Comparison of ENCODE assay signal across 8 cellular contexts in the genomic region with DNA sequence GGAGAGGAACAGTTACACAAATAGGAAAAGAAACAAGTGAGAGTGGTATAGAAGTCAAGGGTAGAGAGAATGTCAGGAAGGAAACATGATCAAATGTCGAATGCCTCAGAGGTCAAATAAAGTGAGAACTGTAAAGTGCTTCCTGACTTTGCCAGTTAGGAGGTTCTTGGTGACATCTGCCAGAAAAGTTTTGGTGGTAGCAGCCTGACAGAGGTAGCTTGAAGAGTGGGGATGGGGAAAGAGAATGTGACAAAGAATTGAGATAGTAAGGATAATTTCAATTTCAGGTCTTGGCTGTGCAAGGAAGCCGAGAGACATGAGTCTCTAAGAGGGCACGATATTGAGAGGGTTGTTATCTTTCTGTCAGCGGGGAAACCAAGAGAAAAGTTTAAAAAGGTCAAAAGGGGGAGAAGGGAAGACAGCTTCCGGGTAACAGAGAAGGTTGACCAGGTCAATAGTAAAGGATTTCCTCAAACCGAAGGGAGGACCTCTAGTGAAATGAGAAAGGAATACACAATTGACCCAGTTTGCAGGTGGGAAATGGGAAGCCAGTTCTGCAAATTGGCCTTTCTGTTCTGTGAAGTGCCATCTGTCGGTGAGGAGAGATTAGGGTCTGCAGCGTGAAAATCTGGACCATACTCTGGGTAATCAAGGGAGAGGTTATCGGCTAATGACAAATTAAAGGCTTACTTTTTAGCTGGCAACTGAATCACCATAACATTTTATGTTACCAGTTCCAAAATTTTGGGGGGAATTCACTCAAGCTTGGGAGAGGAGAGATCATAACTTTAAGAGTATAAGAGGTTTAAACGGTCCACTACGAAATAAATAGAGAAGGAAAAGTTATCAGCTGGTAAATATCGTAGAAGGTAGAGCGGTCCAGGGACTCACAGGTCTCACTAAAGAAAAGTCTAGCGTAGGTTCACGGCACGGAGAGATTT. TPM values are rescaled to one million over a fixed set of nuclear protein-coding genes. Genes with fewer than 3 reads are reported as not detected.
DNase-seq lines count a peak whose midpoint lies in the region; ATAC-seq and TF ChIP-seq lines count a peak whose summit lies in the region.

No MANE protein-coding gene starts in this region.

- peak overlapping the region; percentile 98 for H3K27ac Mint-ChIP-seq in activated T-helper 2 cell treated with anti-CD3 and anti-CD28 coated beads, Interferon-gamma antibody, Interleukin-2, Interleukin-4, amounts not matched to agents 10 μg/mL and 5 μg/mL and 100 μg/mL, durations not matched to agents 14 hours and 24 hours and 36 hours

- peak overlapping the region; percentile 87 for H3K4me3 ChIP-seq in GM12865 (ENCODE audit: low read depth, low read length)

- peaks cover 27% of the 10 kb centered on the region for H3K36me3 Mint-ChIP-seq in activated T-helper 2 cell treated with anti-CD3 and anti-CD28 coated beads, Interferon-gamma antibody, Interleukin-2, Interleukin-4, amounts not matched to agents 10 μg/mL and 5 μg/mL and 100 μg/mL, durations not matched to agents 14 hours and 24 hours and 36 hours (ENCODE audit: low read depth)

- no peak for ATAC-seq in GM19328 (IDR thresholded peaks at IDR 0.05; ENCODE audit: unreplicated experiment)

- TF ChIP-seq CTCF in AG09319 (IDR thresholded peaks at IDR 0.05; ENCODE audit: low read depth, low read length) (peak; percentile 63), GM12865 (IDR thresholded peaks at IDR 0.05; ENCODE audit: insufficient read depth, low read depth, low read length, missing control alignments) (peak; percentile 58)

- no peaks in the 10 kb centered on the region for H3K9me3 Mint-ChIP-seq in activated T-helper 2 cell treated with anti-CD3 and anti-CD28 coated beads, Interferon-gamma antibody, Interleukin-2, Interleukin-4, amounts not matched to agents 10 μg/mL and 5 μg/mL and 100 μg/mL, durations not matched to agents 14 hours and 24 hours and 36 hours

- peak overlapping the region; percentile 94 for H3K4me3 Mint-ChIP-seq in activated T-helper 2 cell treated with anti-CD3 and anti-CD28 coated beads, Interferon-gamma antibody, Interleukin-2, Interleukin-4, amounts not matched to agents 10 μg/mL and 5 μg/mL and 100 μg/mL, durations not matched to agents 14 hours and 24 hours and 36 hours (ENCODE audit: low read depth)

- no peak for DNase-seq in AG09319 (ENCODE audit: extremely low read depth, low read depth)
- peak; percentile 79 for DNase-seq in GM12865 (ENCODE audit: low read depth)
- peak; percentile 66 for DNase-seq in NCI-H226
- DNase-seq in activated T-helper 2 cell treated with anti-CD3 and anti-CD28 coated beads, Interferon-gamma antibody, Interleukin-2, Interleukin-4, amounts not matched to agents 10 μg/mL and 5 μg/mL and 100 μg/mL, durations not matched to agents 14 hours and 24 hours and 36 hours (ENCODE audit: low spot score) = no peak
- peak in 26 of 42 donors; percentile 27 to 83 (median 60) for DNase-seq in head of caudate nucleus
- DNase-seq in putamen (ENCODE audit: low spot score) = peak; percentile 71
- no peak for DNase-seq in ecto neural progenitor cell (ENCODE audit: low spot score)

- H3K27me3 Mint-ChIP-seq in activated T-helper 2 cell treated with anti-CD3 and anti-CD28 coated beads, Interferon-gamma antibody, Interleukin-2, Interleukin-4, amounts not matched to agents 10 μg/mL and 5 μg/mL and 100 μg/mL, durations not matched to agents 14 hours and 24 hours and 36 hours (ENCODE audit: low read depth) = no peaks in the 10 kb centered on the region

- intact Hi-C loops in activated T-helper 2 cell treated with anti-CD3 and anti-CD28 coated beads, Interferon-gamma antibody, Interleukin-2, Interleukin-4, amounts not matched to agents 10 μg/mL and 5 μg/mL and 100 μg/mL, durations not matched to agents 14 hours and 24 hours and 36 hours (cut with micrococcal nuclease) = loop anchor here (1.0 to 2.0 kb wide), 3 partner anchors 12 to 34 kb away; no protein-coding TSS in a partner anchor
- intact Hi-C loops in head of caudate nucleus (cut with DNase I) = no loop called here

- peaks cover 30% of the 10 kb centered on the region for H3K4me1 Mint-ChIP-seq in activated T-helper 2 cell treated with anti-CD3 and anti-CD28 coated beads, Interferon-gamma antibody, Interleukin-2, Interleukin-4, amounts not matched to agents 10 μg/mL and 5 μg/mL and 100 μg/mL, durations not matched to agents 14 hours and 24 hours and 36 hours (ENCODE audit: low read depth)

RNA-seq across cellular contexts. Expression of gene BRD2, which starts 1.0 kb away (rescaled TPM):
- total RNA-seq in activated T-helper 2 cell treated with anti-CD3 and anti-CD28 coated beads, Interferon-gamma antibody, Interleukin-2, Interleukin-4, amounts not matched to agents 10 μg/mL and 5 μg/mL and 100 μg/mL, durations not matched to agents 14 hours and 24 hours and 36 hours = 295 and 306 TPM in 2 replicates

RNA-seq across cellular contexts. Expression of gene HLA-DMA, which starts 14.5 kb away (rescaled TPM):
- 15.9 and 19.0 TPM in 2 replicates for total RNA-seq in activated T-helper 2 cell treated with anti-CD3 and anti-CD28 coated beads, Interferon-gamma antibody, Interleukin-2, Interleukin-4, amounts not matched to agents 10 μg/mL and 5 μg/mL and 100 μg/mL, durations not matched to agents 14 hours and 24 hours and 36 hours

RNA-seq across cellular contexts. Expression of gene HLA-DMB, which starts 26.6 kb away (rescaled TPM):
- 1.3 and 1.4 TPM in 2 replicates for total RNA-seq in activated T-helper 2 cell treated with anti-CD3 and anti-CD28 coated beads, Interferon-gamma antibody, Interleukin-2, Interleukin-4, amounts not matched to agents 10 μg/mL and 5 μg/mL and 100 μg/mL, durations not matched to agents 14 hours and 24 hours and 36 hours

RNA-seq across cellular contexts. Expression of gene HLA-DOA, which starts 42.0 kb away (rescaled TPM):
- 0.28 and 0.37 TPM in 2 replicates for total RNA-seq in activated T-helper 2 cell treated with anti-CD3 and anti-CD28 coated beads, Interferon-gamma antibody, Interleukin-2, Interleukin-4, amounts not matched to agents 10 μg/mL and 5 μg/mL and 100 μg/mL, durations not matched to agents 14 hours and 24 hours and 36 hours

Comparison
In these comparisons a context has a peak if more than half of its experiments do, and no peak if none do; other contexts are left out.
1. DNase-seq: peak in GM12865 (single experiment), NCI-H226 (single experiment), head of caudate nucleus (26 of 42) and putamen (single experiment); none in AG09319 (single experiment), activated T-helper 2 cell treated with anti-CD3 and anti-CD28 coated beads, Interferon-gamma antibody, Interleukin-2, Interleukin-4, amounts not matched to agents 10 μg/mL and 5 μg/mL and 100 μg/mL, durations not matched to agents 14 hours and 24 hours and 36 hours (single experiment) and ecto neural progenitor cell (single experiment).